In genomic region chr5:112174959-112175594, GRCh38 we compare ENCODE assay signal across 8 cellular contexts.
A peak's percentile ranks its signal among the peaks of the same experiment; 100 is the strongest.
DNase-seq lines count a peak whose midpoint lies in the region; ATAC-seq and TF ChIP-seq lines count a peak whose summit lies in the region.

No MANE protein-coding gene starts in this region.

- WGBS in ovary, 3 donors: 39 to 54% (median 50%) methylated on average over 8 of the region's 8 CpGs

- peaks cover 22% of the 10 kb centered on the region for H3K27me3 Mint-ChIP-seq in activated CD4-positive, alpha-beta T cell treated with anti-CD3 and anti-CD28 coated beads, Interleukin-2, amount 10 ng/mL, durations not matched to agents 24 days and 14 days

- H3K27ac Mint-ChIP-seq in activated CD4-positive, alpha-beta T cell treated with anti-CD3 and anti-CD28 coated beads, Interleukin-2, amount 10 ng/mL, durations not matched to agents 24 days and 14 days: no peak overlapping the region

- peak; percentile 81 for TF ChIP-seq CTCF in foreskin keratinocyte (conservative IDR thresholded peaks at IDR 0.05)
- TF ChIP-seq CTCF in ovary (IDR thresholded peaks at IDR 0.05): peak in 2 of 3 donors; percentile 14 to 28

- no peaks in the 10 kb centered on the region for H3K4me1 ChIP-seq in foreskin keratinocyte
- no peaks in the 10 kb centered on the region for H3K4me1 ChIP-seq in ovary (ENCODE audit: insufficient read depth)

- no peak overlapping the region for H3K4me3 ChIP-seq in ovary

- H3K27me3 ChIP-seq in foreskin keratinocyte (no peaks in the 10 kb centered on the region), ovary (no peaks in the 10 kb centered on the region)

- H3K36me3 Mint-ChIP-seq in activated CD4-positive, alpha-beta T cell treated with anti-CD3 and anti-CD28 coated beads, Interleukin-2, amount 10 ng/mL, durations not matched to agents 24 days and 14 days (ENCODE audit: low read depth): no peaks in the 10 kb centered on the region

- no peaks in the 10 kb centered on the region for H3K9me3 Mint-ChIP-seq in activated CD4-positive, alpha-beta T cell treated with anti-CD3 and anti-CD28 coated beads, Interleukin-2, amount 10 ng/mL, durations not matched to agents 24 days and 14 days

- H3K27ac ChIP-seq in foreskin keratinocyte (no peak overlapping the region), ovary (no peak overlapping the region)

- ATAC-seq in GM18909 (IDR thresholded peaks at IDR 0.05; ENCODE audit: poor library complexity, unreplicated experiment) (peak; percentile 91), HG03135 (IDR thresholded peaks at IDR 0.05; ENCODE audit: unreplicated experiment) (peak; percentile 84), foreskin keratinocyte (peak; percentile 91)

- DNase-seq in COLO668 (lab: John Stamatoyannopoulos, UW; ENCODE audit: unreplicated experiment): peak; percentile 1
- peak; percentile 62 for DNase-seq in NCI-H2196 (lab: John Stamatoyannopoulos, UW; ENCODE audit: unreplicated experiment)
- DNase-seq in activated CD4-positive, alpha-beta T cell treated with anti-CD3 and anti-CD28 coated beads, Interleukin-2, amount 10 ng/mL, durations not matched to agents 24 days and 14 days: peak; percentile 75
- DNase-seq in foreskin keratinocyte: peak; percentile 11 to 40
- DNase-seq in ovary: no peak
- DNase-seq in NCI-H1436 (lab: John Stamatoyannopoulos, UW): no peak

- no peaks in the 10 kb centered on the region for H3K36me3 ChIP-seq in ovary

- intact Hi-C loops in activated CD4-positive, alpha-beta T cell treated with anti-CD3 and anti-CD28 coated beads, Interleukin-2, amount 10 ng/mL, durations not matched to agents 24 days and 14 days (cut with micrococcal nuclease): loop anchor here (2.0 kb wide), 3 partner anchors 246 to 1432 kb away; no protein-coding TSS in a partner anchor
- intact Hi-C loops in ovary (cut with DNase I): loop anchor here (10.0 kb wide), 2 partner anchors 240 to 250 kb away; partner anchors contain the start of gene EPB41L4A (in 3 of the 4)

- H3K9me3 ChIP-seq in ovary: no peaks in the 10 kb centered on the region

- no peak overlapping the region for H3K4me3 Mint-ChIP-seq in activated CD4-positive, alpha-beta T cell treated with anti-CD3 and anti-CD28 coated beads, Interleukin-2, amount 10 ng/mL, durations not matched to agents 24 days and 14 days

- TF ChIP-seq POLR2A in ovary (IDR thresholded peaks at IDR 0.05): no peak

- TF ChIP-seq EP300 in ovary (IDR thresholded peaks at IDR 0.05): no peak

- H3K4me1 Mint-ChIP-seq in activated CD4-positive, alpha-beta T cell treated with anti-CD3 and anti-CD28 coated beads, Interleukin-2, amount 10 ng/mL, durations not matched to agents 24 days and 14 days: no peaks in the 10 kb centered on the region

Comparison
In these comparisons a context has a peak if more than half of its experiments do, and no peak if none do; other contexts are left out.
1. DNase-seq: peak in COLO668 (single experiment), NCI-H2196 (single experiment), activated CD4-positive, alpha-beta T cell treated with anti-CD3 and anti-CD28 coated beads, Interleukin-2, amount 10 ng/mL, durations not matched to agents 24 days and 14 days (single experiment) and foreskin keratinocyte (2 of 2); none in ovary (0 of 5) and NCI-H1436 (single experiment).
2. Peak in every context shown above with its lines, with median percentiles within 50 percentile points of each other: ATAC-seq.